9 cellular contexts compared by ENCODE assay signal in genomic region chr4:1285790-1286553, GRCh38. TPM values are rescaled to one million over a fixed set of nuclear protein-coding genes. Genes with fewer than 3 reads are reported as not detected.
DNase-seq lines count a peak whose midpoint lies in the region; ATAC-seq, FAIRE-seq and TF ChIP-seq lines count a peak whose summit lies in the region.
"Had no signal": no experiment of that assay in that cellular context is flagged by ENCODE, and none has a peak within 500 bp of the region (broad histone marks: within the 10 kb centered on the region; RNA-seq: fewer than 3 reads in every experiment).

No MANE protein-coding gene starts in this region.

- no peak for TF ChIP-seq EP300 in Ishikawa (IDR thresholded peaks at IDR 0.05; ENCODE audit: borderline replicate concordance)

- peaks cover 2% of the 10 kb centered on the region for H3K79me1 ChIP-seq in mesendoderm (ENCODE audit: low read length)

- no peak overlapping the region for H2BK15ac ChIP-seq in mesendoderm (replicated peaks; ENCODE audit: low read depth)

- no peak overlapping the region for H4K8ac ChIP-seq in mesendoderm (ENCODE audit: low read depth, low read length)

- H2BK120ac ChIP-seq in mesendoderm (ENCODE audit: low read depth, low read length) = no peak overlapping the region

- no peak overlapping the region for H3K27ac ChIP-seq in mesendoderm (ENCODE audit: low read depth, low read length)
- no peak overlapping the region for H3K27ac ChIP-seq in small intestine (ENCODE audit: low read depth in 1 of 2, low read length in 1 of 2)

- H3K27me3 ChIP-seq in mesendoderm (ENCODE audit: insufficient read depth, low read length, poor library complexity) (no peaks in the 10 kb centered on the region), small intestine (ENCODE audit: control insufficient read depth in 2 of 2, insufficient read depth in 2 of 2, low read length in 2 of 2) (no peaks in the 10 kb centered on the region)

- TF ChIP-seq RAD21 in Ishikawa (IDR thresholded peaks at IDR 0.05; ENCODE audit: low read depth) = peak; percentile 47

- H3K4me1 Mint-ChIP-seq in activated CD8-positive, alpha-beta T cell treated with anti-CD3 and anti-CD28 coated beads, Interleukin-2, amount 10 ng/mL, durations not matched to agents 7 days and 5 days (ENCODE audit: low read depth) = peaks cover 12% of the 10 kb centered on the region

- H3K9me3 Mint-ChIP-seq in activated CD8-positive, alpha-beta T cell treated with anti-CD3 and anti-CD28 coated beads, Interleukin-2, amount 10 ng/mL, durations not matched to agents 7 days and 5 days (ENCODE audit: insufficient read depth) = peaks cover 8% of the 10 kb centered on the region

- H2BK5ac ChIP-seq in mesendoderm (ENCODE audit: low read length) = no peak overlapping the region

- H3K4me3 ChIP-seq in mesendoderm (ENCODE audit: low read length) (no peak overlapping the region), small intestine (ENCODE audit: low read depth in 1 of 2, low read length in 2 of 2) (no peak overlapping the region)

- H3K27me3 Mint-ChIP-seq in activated CD8-positive, alpha-beta T cell treated with anti-CD3 and anti-CD28 coated beads, Interleukin-2, amount 10 ng/mL, durations not matched to agents 7 days and 5 days (ENCODE audit: low read depth) = no peaks in the 10 kb centered on the region

- no peak overlapping the region for H4K5ac ChIP-seq in mesendoderm (ENCODE audit: low read length)

- CTCF ChIA-PET in activated CD8-positive, alpha-beta T cell treated with anti-CD3 and anti-CD28 coated beads, Interleukin-2, amount 10 ng/mL, durations not matched to agents 7 days and 5 days (lab: Charles Lee) = interaction anchor here (0.6 to 3.6 kb wide), 17 partner anchors 18 to 157 kb away, joined by 3 to 29 read pairs (median 5); partner anchors contain the start of gene UVSSA

- no peak for FAIRE-seq in small intestine (lab: Jason Lieb, UNC)

- no peak overlapping the region for H3K56ac ChIP-seq in mesendoderm (ENCODE audit: low read length)

- no peak overlapping the region for H3K4ac ChIP-seq in mesendoderm (ENCODE audit: low read depth, low read length)

- no peak overlapping the region for H3K18ac ChIP-seq in mesendoderm (ENCODE audit: low read length)

- POLR2A ChIA-PET in activated CD8-positive, alpha-beta T cell treated with anti-CD3 and anti-CD28 coated beads, Interleukin-2, amount 10 ng/mL, durations not matched to agents 7 days and 5 days (lab: Charles Lee) = interaction anchor here (1.2 to 1.3 kb wide), 2 partner anchors 18 to 37 kb away, joined by 9 to 10 read pairs; partner anchors contain the start of gene CTBP1

- no peak overlapping the region for H3K4me2 ChIP-seq in mesendoderm (ENCODE audit: low read length)

- H3K9me3 ChIP-seq in small intestine (ENCODE audit: control insufficient read depth, low read depth) = no peaks in the 10 kb centered on the region

- no CpG with 5 or more reads among the region's 21 CpGs for WGBS in mesendoderm (ENCODE audit: extremely low coverage, insufficient coverage, low lambda C conversion rate)
- WGBS in small intestine, 3 donors = 81 to 89% (median 86%) methylated on average over 20 to 21 of the region's 21 CpGs

- H2AK5ac ChIP-seq in mesendoderm (ENCODE audit: low read length) = no peak overlapping the region

- no peak overlapping the region for H3K23ac ChIP-seq in mesendoderm (ENCODE audit: low read length)

- DNase-seq in Daoy (ENCODE audit: low read depth) (peak; percentile 20), mesendoderm (peak; percentile 60), NCI-H1048 (lab: John Stamatoyannopoulos, UW) (no peak), NCI-H345 treated with DMSO at 0.1 percent for 48 hours (lab: John Stamatoyannopoulos, UW; ENCODE audit: unreplicated experiment) (no peak), NCI-H1105 treated with DMSO at 0.1 percent for 48 hours (lab: John Stamatoyannopoulos, UW) (no peak), small intestine (no peak)
- DNase-seq in activated CD8-positive, alpha-beta T cell treated with anti-CD3 and anti-CD28 coated beads, Interleukin-2, amount 10 ng/mL, durations not matched to agents 7 days and 5 days = peak; percentile 69
- DNase-seq: NCI-H345 had no signal

- peaks cover 12% of the 10 kb centered on the region for H3K79me2 ChIP-seq in mesendoderm (ENCODE audit: control insufficient read depth, insufficient read depth, low read length)

- no peak overlapping the region for H3K9ac ChIP-seq in mesendoderm (ENCODE audit: low read length)

- H3K36me3 ChIP-seq in mesendoderm (ENCODE audit: control insufficient read depth, insufficient read depth, low read length) = no peaks in the 10 kb centered on the region
- no peaks in the 10 kb centered on the region for H3K36me3 ChIP-seq in small intestine (ENCODE audit: control insufficient read depth in 2 of 2, insufficient read depth in 2 of 2, low read length in 2 of 2)

- H3K4me3 Mint-ChIP-seq in activated CD8-positive, alpha-beta T cell treated with anti-CD3 and anti-CD28 coated beads, Interleukin-2, amount 10 ng/mL, durations not matched to agents 7 days and 5 days = no peak overlapping the region

- no peak overlapping the region for H3K27ac Mint-ChIP-seq in activated CD8-positive, alpha-beta T cell treated with anti-CD3 and anti-CD28 coated beads, Interleukin-2, amount 10 ng/mL, durations not matched to agents 7 days and 5 days

- H3K4me1 ChIP-seq in mesendoderm (ENCODE audit: control insufficient read depth, low read depth, low read length) (peaks cover 4% of the 10 kb centered on the region), small intestine (ENCODE audit: control insufficient read depth in 2 of 2, insufficient read depth in 1 of 2, low read depth in 1 of 2, low read length in 1 of 2) (peaks cover 0 to 3% of the 10 kb centered on the region in 2 donors)

- H3K36me3 Mint-ChIP-seq in activated CD8-positive, alpha-beta T cell treated with anti-CD3 and anti-CD28 coated beads, Interleukin-2, amount 10 ng/mL, durations not matched to agents 7 days and 5 days (ENCODE audit: low read depth) = peaks cover 6% of the 10 kb centered on the region

- no peak for ATAC-seq in activated CD8-positive, alpha-beta T cell treated with anti-CD3 and anti-CD28 coated beads, Interleukin-2, amount 10 ng/mL, durations not matched to agents 7 days and 5 days

TF ChIP-seq in Ishikawa, 13 proteins besides CTCF, POLR2A, EP300 and RAD21:
- TF ChIP-seq TAF1 (IDR thresholded peaks at IDR 0.05; ENCODE audit: low read depth) = no peak
- TF ChIP-seq ZBTB7A (IDR thresholded peaks at IDR 0.05; ENCODE audit: low read depth) = no peak
- no peak for TF ChIP-seq NFIC (IDR thresholded peaks at IDR 0.05)
- TF ChIP-seq, protein P1, sequence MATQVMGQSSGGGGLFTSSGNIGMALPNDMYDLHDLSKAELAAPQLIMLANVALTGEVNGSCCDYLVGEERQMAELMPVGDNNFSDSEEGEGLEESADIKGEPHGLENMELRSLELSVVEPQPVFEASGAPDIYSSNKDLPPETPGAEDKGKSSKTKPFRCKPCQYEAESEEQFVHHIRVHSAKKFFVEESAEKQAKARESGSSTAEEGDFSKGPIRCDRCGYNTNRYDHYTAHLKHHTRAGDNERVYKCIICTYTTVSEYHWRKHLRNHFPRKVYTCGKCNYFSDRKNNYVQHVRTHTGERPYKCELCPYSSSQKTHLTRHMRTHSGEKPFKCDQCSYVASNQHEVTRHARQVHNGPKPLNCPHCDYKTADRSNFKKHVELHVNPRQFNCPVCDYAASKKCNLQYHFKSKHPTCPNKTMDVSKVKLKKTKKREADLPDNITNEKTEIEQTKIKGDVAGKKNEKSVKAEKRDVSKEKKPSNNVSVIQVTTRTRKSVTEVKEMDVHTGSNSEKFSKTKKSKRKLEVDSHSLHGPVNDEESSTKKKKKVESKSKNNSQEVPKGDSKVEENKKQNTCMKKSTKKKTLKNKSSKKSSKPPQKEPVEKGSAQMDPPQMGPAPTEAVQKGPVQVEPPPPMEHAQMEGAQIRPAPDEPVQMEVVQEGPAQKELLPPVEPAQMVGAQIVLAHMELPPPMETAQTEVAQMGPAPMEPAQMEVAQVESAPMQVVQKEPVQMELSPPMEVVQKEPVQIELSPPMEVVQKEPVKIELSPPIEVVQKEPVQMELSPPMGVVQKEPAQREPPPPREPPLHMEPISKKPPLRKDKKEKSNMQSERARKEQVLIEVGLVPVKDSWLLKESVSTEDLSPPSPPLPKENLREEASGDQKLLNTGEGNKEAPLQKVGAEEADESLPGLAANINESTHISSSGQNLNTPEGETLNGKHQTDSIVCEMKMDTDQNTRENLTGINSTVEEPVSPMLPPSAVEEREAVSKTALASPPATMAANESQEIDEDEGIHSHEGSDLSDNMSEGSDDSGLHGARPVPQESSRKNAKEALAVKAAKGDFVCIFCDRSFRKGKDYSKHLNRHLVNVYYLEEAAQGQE (IDR thresholded peaks at IDR 0.05; ENCODE audit: low read depth) = no peak
- TF ChIP-seq TEAD4 (IDR thresholded peaks at IDR 0.05) = no peak
- no peak for TF ChIP-seq CREB1 (IDR thresholded peaks at IDR 0.05; ENCODE audit: low read depth)
- TF ChIP-seq, protein P2, sequence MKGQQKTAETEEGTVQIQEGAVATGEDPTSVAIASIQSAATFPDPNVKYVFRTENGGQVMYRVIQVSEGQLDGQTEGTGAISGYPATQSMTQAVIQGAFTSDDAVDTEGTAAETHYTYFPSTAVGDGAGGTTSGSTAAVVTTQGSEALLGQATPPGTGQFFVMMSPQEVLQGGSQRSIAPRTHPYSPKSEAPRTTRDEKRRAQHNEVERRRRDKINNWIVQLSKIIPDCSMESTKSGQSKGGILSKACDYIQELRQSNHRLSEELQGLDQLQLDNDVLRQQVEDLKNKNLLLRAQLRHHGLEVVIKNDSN (IDR thresholded peaks at IDR 0.05) = no peak
- no peak for TF ChIP-seq TCF12 (IDR thresholded peaks at IDR 0.05; ENCODE audit: low read depth)
- TF ChIP-seq FOXM1 (IDR thresholded peaks at IDR 0.05; ENCODE audit: borderline replicate concordance, low read depth) = no peak
- TF ChIP-seq CEBPB (IDR thresholded peaks at IDR 0.05) = no peak
- TF ChIP-seq YY1 (IDR thresholded peaks at IDR 0.05; ENCODE audit: low read depth) = no peak
- no peak for TF ChIP-seq MAX (IDR thresholded peaks at IDR 0.05)
- no peak for TF ChIP-seq EGR1 (IDR thresholded peaks at IDR 0.05)

RNA-seq across cellular contexts. Expression of gene MAEA, which starts 3.7 kb away (rescaled TPM):
- 68.7 and 80.6 TPM in 2 replicates for total RNA-seq in Daoy (2014; rRNA removed; shearing (Covaris generic))
- total RNA-seq in activated CD8-positive, alpha-beta T cell treated with anti-CD3 and anti-CD28 coated beads, Interleukin-2, amount 10 ng/mL, durations not matched to agents 7 days and 5 days = 10 to 100 TPM; 60.3 to 65.1 TPM
- polyA plus RNA-seq in mesendoderm (2013, experiment 1 of 2) = 57.0 TPM
- 55.7 TPM for polyA plus RNA-seq in mesendoderm (2013, experiment 2 of 2)
- 10 to 100 TPM; 62.1 to 97.1 (median 69.4) TPM for polyA plus RNA-seq in small intestine

RNA-seq across cellular contexts. Expression of gene CTBP1, which starts 37.0 kb away (rescaled TPM):
- 110 and 115 TPM in 2 replicates for total RNA-seq in Daoy (2014; rRNA removed; shearing (Covaris generic))
- 100 to 1,000 TPM; 214 to 217 TPM for total RNA-seq in activated CD8-positive, alpha-beta T cell treated with anti-CD3 and anti-CD28 coated beads, Interleukin-2, amount 10 ng/mL, durations not matched to agents 7 days and 5 days
- 64.9 TPM for polyA plus RNA-seq in mesendoderm (2013, experiment 1 of 2)
- 65.1 TPM for polyA plus RNA-seq in mesendoderm (2013, experiment 2 of 2)
- polyA plus RNA-seq in small intestine = 100 to 1,000 TPM in 2 of 3 donors, 10 to 100 TPM in 1; 88.6 to 144 (median 128) TPM

Comparison
In these comparisons a context has a peak if more than half of its experiments do, and no peak if none do; other contexts are left out.
1. DNase-seq: peak in Daoy (single experiment), activated CD8-positive, alpha-beta T cell treated with anti-CD3 and anti-CD28 coated beads, Interleukin-2, amount 10 ng/mL, durations not matched to agents 7 days and 5 days (single experiment) and mesendoderm (single experiment); none in NCI-H1048 (single experiment), NCI-H345 treated with DMSO at 0.1 percent for 48 hours (single experiment), NCI-H1105 treated with DMSO at 0.1 percent for 48 hours (single experiment) and small intestine (single experiment).